Comparison of ENCODE assay signal across 16 cellular contexts in genomic region chr16:22186517-22186916, GRCh38. TPM values are rescaled to one million over a fixed set of nuclear protein-coding genes. Genes with fewer than 3 reads are reported as not detected.
DNase-seq lines count a peak whose midpoint lies in the region; ATAC-seq and TF ChIP-seq lines count a peak whose summit lies in the region.
"Had no signal": no experiment of that assay in that cellular context is flagged by ENCODE, and none has a peak within 500 bp of the region (broad histone marks: within the 10 kb centered on the region; RNA-seq: fewer than 3 reads in every experiment).

No MANE protein-coding gene starts in this region.

- DNase-seq in AG10803 (ENCODE audit: low read depth) (no peak), SK-MEL-5 (ENCODE audit: low read depth, low spot score) (peak; percentile 49), foreskin keratinocyte (no peak), aorta (no peak), NCI-H2171 treated with DMSO at 0.1 percent for 48 hours (lab: John Stamatoyannopoulos, UW) (no peak)
- DNase-seq: activated CD4-positive, CD25-positive, alpha-beta regulatory T cell treated with anti-CD3 and anti-CD28 coated beads, Interleukin-2, amount 50 U/mL, for 72 hours; cerebellar nuclear complex; COR-L47; left cardiac atrium; MG63; NCI-H510A treated with DMSO at 0.1 percent for 48 hours; stimulated activated CD8-positive, alpha-beta memory T cell treated with anti-CD3 and anti-CD28 coated beads, Interleukin-4, amount 100 ng/mL, for 48 hours had no signal

- no peak for ATAC-seq in foreskin keratinocyte
- ATAC-seq in HG02840 (IDR thresholded peaks at IDR 0.05; ENCODE audit: low FRiP score, unreplicated experiment), result no peak
- ATAC-seq in GM19324 (IDR thresholded peaks at IDR 0.05; ENCODE audit: low FRiP score, unreplicated experiment), result no peak
- ATAC-seq in aorta (ENCODE audit: low FRiP score), result no peak
- ATAC-seq: left cardiac atrium had no signal

- TF ChIP-seq CTCF in AG10803 (conservative IDR thresholded peaks at IDR 0.05; ENCODE audit: low read length), result peak; percentile 9; the same call in 1 of the 2 replicates
- TF ChIP-seq CTCF in GM12872 (IDR thresholded peaks at IDR 0.05; ENCODE audit: insufficient read depth, low read depth, low read length), result peak; percentile 46
- TF ChIP-seq CTCF in foreskin keratinocyte (conservative IDR thresholded peaks at IDR 0.05), result peak; percentile 37

- in situ Hi-C loops in SK-MEL-5 (cut with HindIII; ENCODE audit: low pct_unique_long_range_greater_than_20kb, low sequenced_read_pairs), result loop anchor here (10.0 kb wide), 1 partner anchor 102 kb away; no protein-coding TSS in a partner anchor

- H3K4me1 ChIP-seq in foreskin keratinocyte (no peaks in the 10 kb centered on the region), aorta (ENCODE audit: control insufficient read depth in 1 of 2, insufficient read depth in 2 of 2, low read length in 2 of 2) (no peaks in the 10 kb centered on the region)
- H3K4me1 ChIP-seq: SJCRH30 had no signal

- 67 to 71% methylated on average over 3 of the region's 3 CpGs for WGBS in aorta, 2 donors

- H3K9me3 ChIP-seq in aorta (ENCODE audit: control insufficient read depth, low read length), result no peaks in the 10 kb centered on the region
- H3K9me3 ChIP-seq: MG63, SJCRH30 had no signal

- no peak overlapping the region for H3K27ac ChIP-seq in foreskin keratinocyte
- no peak overlapping the region for H3K27ac ChIP-seq in aorta (ENCODE audit: low read depth in 1 of 2, low read length in 2 of 2)
- H3K27ac ChIP-seq: SJCRH30 had no signal

- H3K36me3 ChIP-seq in aorta (ENCODE audit: control insufficient read depth in 1 of 2, insufficient read depth in 2 of 2, low read length in 1 of 2), result no peaks in the 10 kb centered on the region
- H3K36me3 ChIP-seq: MG63, SJCRH30 had no signal

- H3K4me3 ChIP-seq in AG10803 (ENCODE audit: low read length) (no peak overlapping the region), aorta (ENCODE audit: low read length in 2 of 2) (no peak overlapping the region)
- H3K4me3 ChIP-seq: MG63, SJCRH30 had no signal

- intact Hi-C loops in aorta (cut with DNase I), result loop anchor here in 1 of 2 donors (5.0 to 10.0 kb wide), 3 partner anchors 109 to 582 kb away; partner anchors contain the start of gene UQCRC2

- H3K27me3 ChIP-seq in foreskin keratinocyte (peaks cover under 1% of the 10 kb centered on the region), aorta (ENCODE audit: control insufficient read depth in 1 of 2, insufficient read depth in 2 of 2, low read length in 1 of 2) (no peaks in the 10 kb centered on the region)
- H3K27me3 ChIP-seq: MG63, SJCRH30 had no signal

RNA-seq across cellular contexts. Expression of gene EEF2K, which starts 19.6 kb away (rescaled TPM):
- total RNA-seq in SK-MEL-5 (2014; rRNA removed; shearing (Covaris generic)), result 18.1 and 18.5 TPM in 2 replicates
- polyA plus RNA-seq in SK-MEL-5 (2015; cell fraction: cytosol; rRNA removed), result 14.3 and 18.9 TPM in 2 replicates
- 17.3 and 18.5 TPM in 2 replicates for polyA plus RNA-seq in SK-MEL-5 (2015; cell fraction: nucleus; rRNA removed)
- total RNA-seq in foreskin keratinocyte (21.4 and 21.6 TPM in 2 replicates), aorta (10 to 100 TPM; 40.6 to 56.3 TPM)
- polyA plus RNA-seq in foreskin keratinocyte (5.0 and 5.6 TPM in 2 replicates), aorta (10 to 100 TPM in 1 of 2 donors, 1 to 10 TPM in 1; 9.3 to 12.1 TPM)

RNA-seq across cellular contexts. Expression of gene SDR42E2, which starts 24.2 kb away (rescaled TPM):
- not detected in 2 replicates for total RNA-seq in SK-MEL-5 (2014; rRNA removed; shearing (Covaris generic))
- not detected in 2 replicates for polyA plus RNA-seq in SK-MEL-5 (2015; cell fraction: cytosol; rRNA removed)
- not detected in 2 replicates for polyA plus RNA-seq in SK-MEL-5 (2015; cell fraction: nucleus; rRNA removed)
- not detected in 2 replicates for total RNA-seq in foreskin keratinocyte
- polyA plus RNA-seq in foreskin keratinocyte, result not detected in 2 replicates
- not detected for total RNA-seq in aorta
- under 1 TPM in 1 of 2 donors, not detected in 1; 0.10 TPM for polyA plus RNA-seq in aorta
- total RNA-seq: left cardiac atrium, SJCRH30 had no signal
